Comparison of ENCODE assay signal across 1 cellular context in genomic region chr17:74455025-74455585, GRCh38.
TF ChIP-seq lines count a peak whose summit lies in the region.

No MANE protein-coding gene starts in this region.

TF ChIP-seq in WTC11, 78 proteins besides CTCF, POLR2A, EP300 and RAD21 (continued from another document):
- TF ChIP-seq, protein P1, sequence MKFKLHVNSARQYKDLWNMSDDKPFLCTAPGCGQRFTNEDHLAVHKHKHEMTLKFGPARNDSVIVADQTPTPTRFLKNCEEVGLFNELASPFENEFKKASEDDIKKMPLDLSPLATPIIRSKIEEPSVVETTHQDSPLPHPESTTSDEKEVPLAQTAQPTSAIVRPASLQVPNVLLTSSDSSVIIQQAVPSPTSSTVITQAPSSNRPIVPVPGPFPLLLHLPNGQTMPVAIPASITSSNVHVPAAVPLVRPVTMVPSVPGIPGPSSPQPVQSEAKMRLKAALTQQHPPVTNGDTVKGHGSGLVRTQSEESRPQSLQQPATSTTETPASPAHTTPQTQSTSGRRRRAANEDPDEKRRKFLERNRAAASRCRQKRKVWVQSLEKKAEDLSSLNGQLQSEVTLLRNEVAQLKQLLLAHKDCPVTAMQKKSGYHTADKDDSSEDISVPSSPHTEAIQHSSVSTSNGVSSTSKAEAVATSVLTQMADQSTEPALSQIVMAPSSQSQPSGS (CRISPR knock-in tag; IDR thresholded peaks at IDR 0.05; ENCODE audit: borderline replicate concordance, low read depth) = no peak
- TF ChIP-seq OVOL2 (CRISPR knock-in tag; IDR thresholded peaks at IDR 0.05; ENCODE audit: borderline replicate concordance) (no peak), ERG (CRISPR knock-in tag; IDR thresholded peaks at IDR 0.05) (no peak), ATF6 (CRISPR knock-in tag; IDR thresholded peaks at IDR 0.05) (no peak), ZMAT4 (CRISPR knock-in tag; IDR thresholded peaks at IDR 0.05) (no peak), ZNF281 (CRISPR knock-in tag; IDR thresholded peaks at IDR 0.05) (no peak), NFE2L1 (CRISPR knock-in tag; IDR thresholded peaks at IDR 0.05) (no peak), ZNF423 (CRISPR knock-in tag; IDR thresholded peaks at IDR 0.05) (no peak), ETV6 (CRISPR knock-in tag; IDR thresholded peaks at IDR 0.05) (no peak), GABPB1 (CRISPR knock-in tag; IDR thresholded peaks at IDR 0.05) (no peak), HMGXB4 (CRISPR knock-in tag; IDR thresholded peaks at IDR 0.05) (no peak)
